17 cellular contexts compared by ENCODE assay signal in genomic region chr14:65772901-65773574, GRCh38.
DNase-seq lines count a peak whose midpoint lies in the region; ATAC-seq and TF ChIP-seq lines count a peak whose summit lies in the region.
"Had no signal": no experiment of that assay in that cellular context is flagged by ENCODE, and none has a peak within 500 bp of the region (broad histone marks: within the 10 kb centered on the region; RNA-seq: fewer than 3 reads in every experiment).

No MANE protein-coding gene starts in this region.

- no peaks in the 10 kb centered on the region for H3K27me3 ChIP-seq in colonic mucosa
- H3K27me3 ChIP-seq: dorsolateral prefrontal cortex, Peyer's patch had no signal

- ATAC-seq in GM21825 (IDR thresholded peaks at IDR 0.05; ENCODE audit: unreplicated experiment) = no peak
- ATAC-seq: activated T-cell treated with anti-CD3 and anti-CD28 coated beads, Interleukin-2, amount 50 U/mL, for 4 hours had no signal

- intact Hi-C loops in colonic mucosa (cut with DNase I) = no loop called here

- H3K4me1 ChIP-seq in colonic mucosa = peaks cover 5% of the 10 kb centered on the region

- no peak for TF ChIP-seq CTCF in colonic mucosa (IDR thresholded peaks at IDR 0.05)

- peak overlapping the region; percentile 61 for H3K27ac ChIP-seq in colonic mucosa
- H3K27ac ChIP-seq: dorsolateral prefrontal cortex had no signal

- H3K9ac ChIP-seq in colonic mucosa (ENCODE audit: low read depth in 2 of 2, low read length in 2 of 2) = peak overlapping the region in 1 of 2 donors; percentile 75

- DNase-seq in Kasumi-1 (lab: John Stamatoyannopoulos, UW) (peak; percentile 72 to 86), OCI-M1 (lab: John Stamatoyannopoulos, UW) (peak; percentile 73), colonic mucosa (no peak), pons (ENCODE audit: low spot score) (peak; percentile 11), HPDE6-E6E7 (ENCODE audit: extremely low spot score) (no peak), NCI-H2107 treated with DMSO at 0.1 percent for 48 hours (lab: John Stamatoyannopoulos, UW; ENCODE audit: unreplicated experiment) (no peak), ureter (ENCODE audit: low spot score) (no peak)
- DNase-seq: activated CD4-positive, alpha-beta memory T cell treated with anti-CD3 and anti-CD28 coated beads, Interleukin-2, amount 10 ng/mL, durations not matched to agents 7 days and 5 days; activated T-cell treated with anti-CD3 and anti-CD28 coated beads, Interleukin-2, amount 50 U/mL, for 4 hours; COR-L47; dorsolateral prefrontal cortex; H7; NCI-H1417; NCI-H2171 treated with DMSO at 0.1 percent for 48 hours; Peyer's patch; SW 1271 had no signal

- H3K4me3 ChIP-seq in colonic mucosa = no peak overlapping the region
- H3K4me3 ChIP-seq: dorsolateral prefrontal cortex, Peyer's patch had no signal

- H3K9me3 ChIP-seq in colonic mucosa = no peaks in the 10 kb centered on the region
- H3K9me3 ChIP-seq: Peyer's patch had no signal

- no peaks in the 10 kb centered on the region for H3K36me3 ChIP-seq in colonic mucosa
- H3K36me3 ChIP-seq: Peyer's patch had no signal

Comparison
In these comparisons a context has a peak if more than half of its experiments do, and no peak if none do; other contexts are left out.
1. DNase-seq: peak in Kasumi-1 (2 of 2), OCI-M1 (single experiment) and pons (single experiment); none in colonic mucosa (single experiment), HPDE6-E6E7 (single experiment), NCI-H2107 treated with DMSO at 0.1 percent for 48 hours (single experiment) and ureter (single experiment).